In genomic region chr11:66850588-66851250, GRCh38 we compare ENCODE assay signal across 27 cellular contexts. TPM values are rescaled to one million over a fixed set of nuclear protein-coding genes. Genes with fewer than 3 reads are reported as not detected.
DNase-seq lines count a peak whose midpoint lies in the region; ATAC-seq and TF ChIP-seq lines count a peak whose summit lies in the region.
"Had no signal": no experiment of that assay in that cellular context is flagged by ENCODE, and none has a peak within 500 bp of the region (broad histone marks: within the 10 kb centered on the region; RNA-seq: fewer than 3 reads in every experiment).

No MANE protein-coding gene starts in this region.

- peaks cover 14% of the 10 kb centered on the region; the same call in 1 of the 2 replicates for H3K9me1 ChIP-seq in IMR-90 (ENCODE audit: insufficient read depth, low read length)

- peaks cover 3 to 17% of the 10 kb centered on the region in 2 experiments; a peak in 3 of 4 replicates for H3K79me1 ChIP-seq in IMR-90 (ENCODE audit: low read depth in 1 of 2, low read length in 2 of 2)

- no peak overlapping the region for H2BK20ac ChIP-seq in IMR-90 (ENCODE audit: low read depth, low read length)

- H3K18ac ChIP-seq in IMR-90 (ENCODE audit: low read depth, low read length), result no peak overlapping the region

- no peak overlapping the region for H4K91ac ChIP-seq in IMR-90 (ENCODE audit: insufficient read depth, low read depth, low read length)

- H2BK120ac ChIP-seq in IMR-90 (ENCODE audit: low read depth, low read length), result no peak overlapping the region

- H2BK15ac ChIP-seq in IMR-90 (ENCODE audit: low read depth, low read length), result no peak overlapping the region

- TF ChIP-seq POLR2A in IMR-90 (IDR thresholded peaks at IDR 0.05; ENCODE audit: low read depth, low read length), result no peak
- no peak for TF ChIP-seq POLR2A in spleen (IDR thresholded peaks at IDR 0.05)

- H3K9ac ChIP-seq in IMR-90 (ENCODE audit: low read depth, low read length), result no peak overlapping the region

- intact Hi-C loops in IMR-90 (cut with micrococcal nuclease) (no loop called here), spleen (cut with DNase I; ENCODE audit: low total_unique reads) (no loop called here)

- no peak overlapping the region for H2AFZ ChIP-seq in IMR-90 (replicated peaks; ENCODE audit: low read length, poor library complexity)
- H2AFZ ChIP-seq: hepatocyte had no signal

- 89% methylated on average over 7 of the region's 24 CpGs; no CpG with 5 or more reads in 1 of the 2 experiments for WGBS in IMR-90 (ENCODE audit: extremely low coverage in 2 of 2, insufficient read length in 1 of 2), 2 experiments
- 88 to 93% (median 90%) methylated on average over 20 to 24 of the region's 24 CpGs for WGBS in spleen, 5 donors

- H3K27me3 ChIP-seq in IMR-90 (ENCODE audit: control insufficient read depth, insufficient read depth, low read length) (no peaks in the 10 kb centered on the region), spleen (replicated peaks in 1 of 7) (no peaks in the 10 kb centered on the region)
- H3K27me3 ChIP-seq: cardiac muscle cell, foreskin keratinocyte, hepatocyte, Peyer's patch, upper lobe of left lung had no signal

- H3K23ac ChIP-seq in IMR-90 (ENCODE audit: low read depth, low read length), result no peak overlapping the region

- TF ChIP-seq CTCF in IMR-90 (conservative IDR thresholded peaks at IDR 0.05; ENCODE audit: low read depth, low read length) (no peak), spleen (IDR thresholded peaks at IDR 0.05 in 8 of 11, conservative IDR thresholded peaks at IDR 0.05 in 3 of 11) (no peak)

- no peak overlapping the region for H4K5ac ChIP-seq in IMR-90 (ENCODE audit: low read depth, low read length)

- BruUV-seq in IMR-90 (replicated peaks; lab: Mats Ljungman, UMichigan), result no TSS peak

- H3K4ac ChIP-seq in IMR-90 (ENCODE audit: low read depth, low read length), result no peak overlapping the region

- no peak overlapping the region for H3K14ac ChIP-seq in IMR-90 (replicated peaks; ENCODE audit: low read depth, low read length)

- no peak overlapping the region for H4K8ac ChIP-seq in IMR-90 (ENCODE audit: low read depth in 2 of 2, low read length in 2 of 2)

- no peak overlapping the region for H3K4me2 ChIP-seq in IMR-90 (ENCODE audit: low read depth, low read length)
- H3K4me2 ChIP-seq: hepatocyte, smooth muscle cell had no signal

- H2BK5ac ChIP-seq in IMR-90 (ENCODE audit: low read depth, low read length, poor library complexity, severe bottlenecking), result no peak overlapping the region

- H3K4me3 ChIP-seq in IMR-90 (ENCODE audit: insufficient read depth, low read depth, low read length), result no peak overlapping the region
- no peak overlapping the region for H3K4me3 ChIP-seq in spleen
- H3K4me3 ChIP-seq: cardiac muscle cell, hepatocyte, mucosa of descending colon, Peyer's patch, psoas muscle, smooth muscle cell, upper lobe of left lung had no signal

- DNase-seq in activated effector memory CD4-positive, alpha-beta T cell treated with anti-CD3 and anti-CD28 coated beads, Interleukin-2, amount 50 U/mL, for 16 hours, result peak; percentile 58
- DNase-seq in activated effector memory CD4-positive, alpha-beta T cell treated with Interleukin-2 at 50 U/mL for 16 hours, result no peak
- no peak for DNase-seq in IMR-90
- DNase-seq in left lobe of liver (ENCODE audit: low spot score), result peak; percentile 44
- DNase-seq in spleen, result peak; percentile 68
- DNase-seq in stimulated activated CD8-positive, alpha-beta memory T cell treated with anti-CD3 and anti-CD28 coated beads, Interleukin-4, amount 100 ng/mL, for 48 hours, result no peak
- DNase-seq: activated CD4-positive, alpha-beta memory T cell treated with anti-CD3 and anti-CD28 coated beads for 36 hours; activated naive CD4-positive, alpha-beta T cell; amniotic stem cell; effector CD4-positive, alpha-beta T cell; foreskin keratinocyte; H9; immature natural killer cell; MV-4-11; NCI-H526; nephron progenitor cell; stimulated activated CD4-positive, alpha-beta T cell treated with anti-CD3 and anti-CD28 coated beads, Interleukin-4, amount 100 ng/mL, for 1 hour; T-helper 9 cell had no signal

- H3K9me3 ChIP-seq in IMR-90 (ENCODE audit: control insufficient read depth, insufficient read depth, low read length), result no peaks in the 10 kb centered on the region
- H3K9me3 ChIP-seq in spleen, result no peaks in the 10 kb centered on the region
- H3K9me3 ChIP-seq: mucosa of descending colon, Peyer's patch, psoas muscle, upper lobe of left lung had no signal

- H2AK5ac ChIP-seq in IMR-90 (ENCODE audit: low read depth, low read length), result no peak overlapping the region

- TF ChIP-seq RAD21 in IMR-90 (IDR thresholded peaks at IDR 0.05; ENCODE audit: low read length), result no peak

- ATAC-seq in IMR-90 (ENCODE audit: low read depth) (no peak), left lobe of liver (no peak), GM18873 (IDR thresholded peaks at IDR 0.05; ENCODE audit: low FRiP score, unreplicated experiment) (no peak), GM18858 (IDR thresholded peaks at IDR 0.05; ENCODE audit: unreplicated experiment) (no peak)
- ATAC-seq: foreskin keratinocyte, mucosa of descending colon, psoas muscle had no signal

- no peak overlapping the region for H3K27ac ChIP-seq in IMR-90 (ENCODE audit: insufficient read depth, low read length)
- H3K27ac ChIP-seq in spleen, result no peak overlapping the region
- H3K27ac ChIP-seq: cardiac muscle cell, foreskin keratinocyte, hepatocyte, Peyer's patch, psoas muscle, upper lobe of left lung had no signal

- H3K4me1 ChIP-seq in IMR-90 (ENCODE audit: control insufficient read depth, insufficient read depth, low read length) (peaks cover 3% of the 10 kb centered on the region), spleen (peaks cover 3 to 27% (median 13%) of the 10 kb centered on the region in 6 donors)
- H3K4me1 ChIP-seq: foreskin keratinocyte had no signal

- 0 out of 2 replicates have a peak, but pooled peaks cover 3% of the 10 kb centered on the region for H4K20me1 ChIP-seq in IMR-90 (ENCODE audit: insufficient read depth, low read length)

- CTCF ChIA-PET in IMR-90 (lab: Yijun Ruan, JAX), result no interaction called here

- no peak overlapping the region for H3K56ac ChIP-seq in IMR-90 (ENCODE audit: extremely low read depth, insufficient read depth, low read length)

- H3K36me3 ChIP-seq in IMR-90 (ENCODE audit: control insufficient read depth, insufficient read depth, low read length) (peaks cover 44% of the 10 kb centered on the region), spleen (peaks cover 0 to 38% (median 22%) of the 10 kb centered on the region in 6 donors)
- H3K36me3 ChIP-seq: cardiac muscle cell had no signal

- H2AK9ac ChIP-seq in IMR-90 (replicated peaks; ENCODE audit: low read depth, low read length, poor library complexity), result peak overlapping the region; percentile 55

- dilution Hi-C loops in IMR-90 (cut with HindIII; ENCODE audit: low sequenced_read_pairs, unreplicated experiment), result no loop called here

- in situ Hi-C loops in IMR-90 (cut with MboI; ENCODE audit: low sequenced_read_pairs), result no loop called here

- POLR2A ChIA-PET in IMR-90 (lab: Charles Lee; ENCODE audit: unreplicated experiment), result no interaction called here

TF ChIP-seq in IMR-90, 13 proteins besides CTCF, POLR2A, EP300 and RAD21:
- TF ChIP-seq USF2 (IDR thresholded peaks at IDR 0.05; ENCODE audit: low read depth, low read length) (no peak), CEBPB (IDR thresholded peaks at IDR 0.05; ENCODE audit: low read depth, low read length) (no peak)

RNA-seq across cellular contexts. Expression of gene LRFN4, which starts 6.1 kb away (rescaled TPM):
- 6.1 and 7.8 TPM in 2 replicates for total RNA-seq in IMR-90 (2012; rRNA removed)
- polyA plus RNA-seq in IMR-90 (2012; rRNA removed), result 18.9 and 24.9 TPM in 2 replicates
- polyA plus RNA-seq in IMR-90 (2012; cell fraction: cytosol; rRNA removed), result 13.7 and 28.5 TPM in 2 replicates
- polyA plus RNA-seq in IMR-90 (2012; cell fraction: nucleus; rRNA removed; ENCODE audit: low replicate concordance), result 33.5 and 98.4 TPM in 2 replicates
- total RNA-seq in left lobe of liver, result 1.1 TPM
- total RNA-seq in spleen, result 10 to 100 TPM in 2 of 7 donors, 1 to 10 TPM in 5; 3.3 to 10.3 (median 8.0) TPM
- polyA plus RNA-seq in spleen, result 10 to 100 TPM in 1 of 3 donors, 1 to 10 TPM in 2; 3.9 to 12.0 (median 7.9) TPM

RNA-seq across cellular contexts. Expression of gene RCE1, which starts 7.5 kb away (rescaled TPM):
- total RNA-seq in IMR-90 (2012; rRNA removed) (5.6 and 6.6 TPM in 2 replicates), left lobe of liver (3.2 TPM), spleen (10 to 100 TPM; 14.5 to 27.9 (median 18.1) TPM)
- polyA plus RNA-seq in IMR-90 (2012; rRNA removed) (19.4 and 21.1 TPM in 2 replicates), spleen (10 to 100 TPM; 10.0 to 19.3 (median 14.2) TPM)
- 14.3 and 24.4 TPM in 2 replicates for polyA plus RNA-seq in IMR-90 (2012; cell fraction: cytosol; rRNA removed)
- polyA plus RNA-seq in IMR-90 (2012; cell fraction: nucleus; rRNA removed; ENCODE audit: low replicate concordance), result 41.3 and 99.0 TPM in 2 replicates

Comparison
In these comparisons a context has a peak if more than half of its experiments do, and no peak if none do; other contexts are left out.
1. DNase-seq: peak in activated effector memory CD4-positive, alpha-beta T cell treated with anti-CD3 and anti-CD28 coated beads, Interleukin-2, amount 50 U/mL, for 16 hours (single experiment), left lobe of liver (single experiment) and spleen (single experiment); none in activated effector memory CD4-positive, alpha-beta T cell treated with Interleukin-2 at 50 U/mL for 16 hours (single experiment), IMR-90 (single experiment) and stimulated activated CD8-positive, alpha-beta memory T cell treated with anti-CD3 and anti-CD28 coated beads, Interleukin-4, amount 100 ng/mL, for 48 hours (single experiment).